In genomic region chr2:218645126-218645525, GRCh38 we compare ENCODE assay signal across 1 cellular context.
TF ChIP-seq lines count a peak whose summit lies in the region.

No MANE protein-coding gene starts in this region.

TF ChIP-seq in HepG2, 621 proteins besides CTCF, POLR2A, EP300 and RAD21:
- TF ChIP-seq ZNF83 (CRISPR knock-in tag; IDR thresholded peaks at IDR 0.05; ENCODE audit: borderline replicate concordance) (no peak), NR3C1 (CRISPR knock-in tag; IDR thresholded peaks at IDR 0.05) (no peak), CREM (IDR thresholded peaks at IDR 0.05) (no peak), CREM (CRISPR knock-in tag; IDR thresholded peaks at IDR 0.05) (no peak), CC2D1A (CRISPR knock-in tag; IDR thresholded peaks at IDR 0.05) (no peak), SKIL (CRISPR knock-in tag; IDR thresholded peaks at IDR 0.05; ENCODE audit: borderline replicate concordance) (no peak), U2AF2 (IDR thresholded peaks at IDR 0.05; ENCODE audit: low read depth, low read length) (no peak), ATF1 (CRISPR knock-in tag; IDR thresholded peaks at IDR 0.05) (no peak), ZNF235 (CRISPR knock-in tag; IDR thresholded peaks at IDR 0.05; ENCODE audit: borderline replicate concordance) (no peak), YEATS4 (CRISPR knock-in tag; IDR thresholded peaks at IDR 0.05; ENCODE audit: borderline replicate concordance) (no peak), FUBP1 (CRISPR knock-in tag; IDR thresholded peaks at IDR 0.05; ENCODE audit: borderline replicate concordance) (no peak), AHDC1 (CRISPR knock-in tag; IDR thresholded peaks at IDR 0.05; ENCODE audit: borderline replicate concordance) (no peak), SSRP1 (CRISPR knock-in tag; IDR thresholded peaks at IDR 0.05) (no peak), ZNF362 (CRISPR knock-in tag; IDR thresholded peaks at IDR 0.05; ENCODE audit: borderline replicate concordance) (no peak), ZBTB34 (CRISPR knock-in tag; IDR thresholded peaks at IDR 0.05) (no peak)
